Comparison of ENCODE assay signal across 9 cellular contexts in the genomic region with DNA sequence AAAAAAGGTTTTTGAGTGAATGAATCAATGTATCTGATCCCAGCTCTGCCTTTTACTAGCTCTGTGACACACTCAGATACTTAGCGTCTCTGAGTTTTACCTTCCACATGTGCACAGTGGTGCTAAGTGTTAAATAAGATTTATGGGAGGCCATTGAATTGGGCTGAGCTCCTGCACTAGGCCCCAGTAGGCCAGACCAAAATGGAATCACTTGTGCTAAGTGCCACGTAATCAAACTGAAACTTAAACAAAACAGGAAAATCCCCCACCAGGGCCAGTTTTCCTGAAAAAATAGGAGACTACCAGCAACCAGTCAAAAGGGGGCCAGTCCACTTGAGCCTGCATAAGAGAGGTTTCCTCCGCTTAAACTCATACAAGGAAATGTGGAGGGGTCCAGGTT. TPM values are rescaled to one million over a fixed set of nuclear protein-coding genes. Genes with fewer than 3 reads are reported as not detected.
DNase-seq lines count a peak whose midpoint lies in the region; ATAC-seq, FAIRE-seq and TF ChIP-seq lines count a peak whose summit lies in the region.
"Had no signal": no experiment of that assay in that cellular context is flagged by ENCODE, and none has a peak within 500 bp of the region (broad histone marks: within the 10 kb centered on the region; RNA-seq: fewer than 3 reads in every experiment).

No MANE protein-coding gene starts in this region.

- peak overlapping the region; percentile 46 for H3K4me3 ChIP-seq in RWPE2 (ENCODE audit: severe bottlenecking)
- peak overlapping the region; percentile 64 for H3K4me3 ChIP-seq in fibroblast of villous mesenchyme (ENCODE audit: low read depth, low read length)
- H3K4me3 ChIP-seq in skeletal muscle cell (ENCODE audit: low read depth, low read length) = peak overlapping the region; percentile 35
- H3K4me3 ChIP-seq in smooth muscle cell = no peak overlapping the region

- H3K36me3 ChIP-seq in RWPE2 (ENCODE audit: low read depth) = no peaks in the 10 kb centered on the region
- H3K36me3 ChIP-seq in smooth muscle cell (ENCODE audit: low read depth) = no peaks in the 10 kb centered on the region

- no peak overlapping the region for H3K9ac ChIP-seq in smooth muscle cell (ENCODE audit: low read depth)

- H3K27me3 ChIP-seq in RWPE2 (ENCODE audit: insufficient read depth, poor library complexity, severe bottlenecking) (no peaks in the 10 kb centered on the region), smooth muscle cell (ENCODE audit: low read depth) (no peaks in the 10 kb centered on the region)

- H3K79me2 ChIP-seq in smooth muscle cell (ENCODE audit: low read depth) = no peaks in the 10 kb centered on the region

- 92% methylated on average over 3 of the region's 3 CpGs for WGBS in smooth muscle cell (ENCODE audit: low lambda C conversion rate)

- H3K4me1 ChIP-seq in RWPE2 (ENCODE audit: insufficient read depth, poor library complexity, severe bottlenecking) (peaks cover 5% of the 10 kb centered on the region), smooth muscle cell (ENCODE audit: low read depth) (no peaks in the 10 kb centered on the region)

- FAIRE-seq in GM19239 (lab: Jason Lieb, UNC) = peak; percentile 52

- H3K27ac ChIP-seq in RWPE2 (ENCODE audit: poor library complexity, severe bottlenecking) (peak overlapping the region; percentile 65), smooth muscle cell (ENCODE audit: low read depth) (no peak overlapping the region)

- ATAC-seq in RWPE2 (ENCODE audit: low read depth) = no peak

- no peaks in the 10 kb centered on the region for H4K20me1 ChIP-seq in smooth muscle cell (ENCODE audit: low read depth)

- no peak for DNase-seq in GM19239 (ENCODE audit: insufficient read length, low spot score)
- DNase-seq in RWPE2 (ENCODE audit: low spot score) = no peak
- no peak for DNase-seq in fibroblast of villous mesenchyme (ENCODE audit: low read depth)
- no peak for DNase-seq in skeletal muscle cell (ENCODE audit: low read depth)
- no peak for DNase-seq in CD1c-positive myeloid dendritic cell (ENCODE audit: extremely low spot score)
- DNase-seq in stimulated activated CD8-positive, alpha-beta memory T cell treated with anti-CD3 and anti-CD28 coated beads, Interleukin-4, amount 100 ng/mL, for 48 hours = no peak
- no peak for DNase-seq in smooth muscle cell (lab: John Stamatoyannopoulos, UW; ENCODE audit: unreplicated experiment)
- DNase-seq in D341Med (ENCODE audit: low spot score) = no peak
- DNase-seq: occipital lobe had no signal

- no peaks in the 10 kb centered on the region for H3F3A ChIP-seq in smooth muscle cell (ENCODE audit: low read depth)

- no peak overlapping the region for H3K4me2 ChIP-seq in smooth muscle cell

- TF ChIP-seq CTCF in RWPE2 (IDR thresholded peaks at IDR 0.05; ENCODE audit: poor library complexity, severe bottlenecking) = no peak
- TF ChIP-seq CTCF in fibroblast of villous mesenchyme (IDR thresholded peaks at IDR 0.05; ENCODE audit: insufficient read depth, low read depth, low read length) = no peak
- TF ChIP-seq CTCF in smooth muscle cell (IDR thresholded peaks at IDR 0.05; ENCODE audit: borderline replicate concordance, insufficient read depth, poor library complexity, severe bottlenecking) = no peak

- H3K9me3 ChIP-seq in RWPE2 (ENCODE audit: severe bottlenecking) (no peaks in the 10 kb centered on the region), smooth muscle cell (replicated peaks; ENCODE audit: low read depth) (no peaks in the 10 kb centered on the region)

- no peak overlapping the region for H2AFZ ChIP-seq in smooth muscle cell (ENCODE audit: low read depth)

RNA-seq across cellular contexts. Expression of gene GJA3, which starts 40.9 kb away (rescaled TPM):
- total RNA-seq in fibroblast of villous mesenchyme (0.43 and 0.97 TPM in 2 replicates), smooth muscle cell (1.5 and 4.5 TPM in 2 replicates)
- polyA plus RNA-seq in smooth muscle cell = 1.3 and 1.4 TPM in 2 replicates
